ENCODE assay signal across 8 cellular contexts in genomic region chr6:78910611-78911134, GRCh38. TPM values are rescaled to one million over a fixed set of nuclear protein-coding genes. Genes with fewer than 3 reads are reported as not detected.
DNase-seq lines count a peak whose midpoint lies in the region; ATAC-seq and TF ChIP-seq lines count a peak whose summit lies in the region.

No MANE protein-coding gene starts in this region.

- TF ChIP-seq CTCF in IMR-90 (conservative IDR thresholded peaks at IDR 0.05; ENCODE audit: low read depth, low read length) (no peak), upper lobe of left lung (IDR thresholded peaks at IDR 0.05) (no peak)

- in situ Hi-C loops in IMR-90 (cut with MboI; ENCODE audit: low sequenced_read_pairs): no loop called here

- H3K27me3 ChIP-seq in IMR-90 (ENCODE audit: control insufficient read depth, insufficient read depth, low read length) (no peaks in the 10 kb centered on the region), upper lobe of left lung (no peaks in the 10 kb centered on the region)

- no peak overlapping the region for H2BK5ac ChIP-seq in IMR-90 (ENCODE audit: low read depth, low read length, poor library complexity, severe bottlenecking)

- H3K9ac ChIP-seq in IMR-90 (ENCODE audit: low read depth, low read length): 0 out of 2 replicates have a peak overlapping the region, but pooled peaks have one; percentile 9

- no peak for TF ChIP-seq POLR2A in IMR-90 (IDR thresholded peaks at IDR 0.05; ENCODE audit: low read depth, low read length)
- no peak for TF ChIP-seq POLR2A in upper lobe of left lung (IDR thresholded peaks at IDR 0.05)

- peak overlapping the region; percentile 91 for H2AFZ ChIP-seq in IMR-90 (replicated peaks; ENCODE audit: low read length, poor library complexity)

- peak overlapping the region in 1 of 2 experiments; percentile 45; a peak in 3 of 4 replicates for H4K8ac ChIP-seq in IMR-90 (ENCODE audit: low read depth in 2 of 2, low read length in 2 of 2)

- WGBS in IMR-90 (ENCODE audit: extremely low coverage in 2 of 2, insufficient read length in 1 of 2), 2 experiments: 10% methylated on average over 29 of the region's 47 CpGs; no CpG with 5 or more reads in 1 of the 2 experiments
- 6 to 7% methylated on average over 43 to 47 of the region's 47 CpGs for WGBS in mesodermal cell (ENCODE audit: insufficient coverage in 2 of 2), 2 experiments
- 4 to 5% methylated on average over 22 to 42 of the region's 47 CpGs for WGBS in upper lobe of left lung, 2 donors

- no peak overlapping the region for H2AK5ac ChIP-seq in IMR-90 (ENCODE audit: low read depth, low read length)

- peak overlapping the region; percentile 88 for H3K4me2 ChIP-seq in IMR-90 (ENCODE audit: low read depth, low read length)

- no peak overlapping the region for H2BK120ac ChIP-seq in IMR-90 (ENCODE audit: low read depth, low read length)

- H2AK9ac ChIP-seq in IMR-90 (replicated peaks; ENCODE audit: low read depth, low read length, poor library complexity): peak overlapping the region; percentile 77

- POLR2A ChIA-PET in IMR-90 (lab: Charles Lee; ENCODE audit: unreplicated experiment): interaction anchor here (0.5 kb wide), 1 partner anchor 47 kb away, joined by 3 read pairs; no protein-coding TSS in a partner anchor

- H4K5ac ChIP-seq in IMR-90 (ENCODE audit: low read depth, low read length): no peak overlapping the region

- H3K4me1 ChIP-seq in IMR-90 (ENCODE audit: control insufficient read depth, insufficient read depth, low read length): peaks cover 3% of the 10 kb centered on the region
- H3K4me1 ChIP-seq in mesodermal cell (ENCODE audit: control insufficient read depth, insufficient read depth, low read length, poor library complexity, severe bottlenecking): no peaks in the 10 kb centered on the region
- peaks cover 0 to 19% (median 11%) of the 10 kb centered on the region in 4 donors for H3K4me1 ChIP-seq in upper lobe of left lung

- peaks cover 3% of the 10 kb centered on the region; the same call in 1 of the 2 replicates for H3K9me1 ChIP-seq in IMR-90 (ENCODE audit: insufficient read depth, low read length)

- H3K36me3 ChIP-seq in IMR-90 (ENCODE audit: control insufficient read depth, insufficient read depth, low read length): no peaks in the 10 kb centered on the region
- no peaks in the 10 kb centered on the region for H3K36me3 ChIP-seq in mesodermal cell (ENCODE audit: control insufficient read depth, insufficient read depth, low read length)
- H3K36me3 ChIP-seq in upper lobe of left lung: no peaks in the 10 kb centered on the region

- peak overlapping the region; percentile 16; the same call in 1 of the 2 replicates for H3K4ac ChIP-seq in IMR-90 (ENCODE audit: low read depth, low read length)

- H3K27ac ChIP-seq in IMR-90 (ENCODE audit: insufficient read depth, low read length) (no peak overlapping the region), mesodermal cell (ENCODE audit: low read depth, low read length, severe bottlenecking) (no peak overlapping the region), upper lobe of left lung (no peak overlapping the region)

- H3K23ac ChIP-seq in IMR-90 (ENCODE audit: low read depth, low read length): peak overlapping the region; percentile 80; the same call in 1 of the 2 replicates

- BruUV-seq in IMR-90 (replicated peaks; lab: Mats Ljungman, UMichigan): no TSS peak

- intact Hi-C loops in IMR-90 (cut with micrococcal nuclease): no loop called here

- no peaks in the 10 kb centered on the region for H3K79me1 ChIP-seq in IMR-90 (ENCODE audit: low read depth in 1 of 2, low read length in 2 of 2)

- no peaks in the 10 kb centered on the region for H4K20me1 ChIP-seq in IMR-90 (ENCODE audit: insufficient read depth, low read length)

- H3K9me3 ChIP-seq in IMR-90 (ENCODE audit: control insufficient read depth, insufficient read depth, low read length): no peaks in the 10 kb centered on the region
- no peaks in the 10 kb centered on the region for H3K9me3 ChIP-seq in mesodermal cell (ENCODE audit: control insufficient read depth, low read length)
- no peaks in the 10 kb centered on the region for H3K9me3 ChIP-seq in upper lobe of left lung

- ATAC-seq in GM19372 (IDR thresholded peaks at IDR 0.05; ENCODE audit: low read depth, unreplicated experiment) (peak; percentile 55), IMR-90 (ENCODE audit: low read depth) (peak; percentile 74), upper lobe of left lung (ENCODE audit: low FRiP score in 2 of 2) (peak; percentile 49 to 80)

- H4K91ac ChIP-seq in IMR-90 (ENCODE audit: insufficient read depth, low read depth, low read length): no peak overlapping the region

- no peak for TF ChIP-seq RAD21 in IMR-90 (IDR thresholded peaks at IDR 0.05; ENCODE audit: low read length)

- DNase-seq in Ammon's horn (ENCODE audit: low spot score) (peak; percentile 5), IMR-90 (no peak), ecto neural progenitor cell (ENCODE audit: low spot score) (peak; percentile 71), upper lobe of left lung (peak; percentile 26 to 87), NCI-H526 treated with DMSO at 0.1 percent for 48 hours (lab: John Stamatoyannopoulos, UW) (no peak), NCI-H1092 (lab: John Stamatoyannopoulos, UW) (no peak)

- TF ChIP-seq EP300 in upper lobe of left lung (IDR thresholded peaks at IDR 0.05): no peak

- no peak overlapping the region for H3K18ac ChIP-seq in IMR-90 (ENCODE audit: low read depth, low read length)

- CTCF ChIA-PET in IMR-90 (lab: Yijun Ruan, JAX): no interaction called here

- H3K14ac ChIP-seq in IMR-90 (replicated peaks; ENCODE audit: low read depth, low read length): peak overlapping the region; percentile 29; the same call in 1 of the 2 replicates

- no peak overlapping the region for H3K56ac ChIP-seq in IMR-90 (ENCODE audit: extremely low read depth, insufficient read depth, low read length)

- no peak overlapping the region for H2BK20ac ChIP-seq in IMR-90 (ENCODE audit: low read depth, low read length)

- H2BK15ac ChIP-seq in IMR-90 (ENCODE audit: low read depth, low read length): no peak overlapping the region

- H3K4me3 ChIP-seq in IMR-90 (ENCODE audit: insufficient read depth, low read depth, low read length): peak overlapping the region; percentile 56
- H3K4me3 ChIP-seq in mesodermal cell (ENCODE audit: extremely low read depth, insufficient read depth, low read length, poor library complexity, severe bottlenecking): peak overlapping the region; percentile 32
- peak overlapping the region in 3 of 4 donors; percentile 37 to 50 (median 47) for H3K4me3 ChIP-seq in upper lobe of left lung

- dilution Hi-C loops in IMR-90 (cut with HindIII; ENCODE audit: low sequenced_read_pairs, unreplicated experiment): no loop called here

TF ChIP-seq in IMR-90, 13 proteins besides CTCF, POLR2A, EP300 and RAD21:
- no peak for TF ChIP-seq SMC3 (IDR thresholded peaks at IDR 0.05; ENCODE audit: low read depth, low read length)
- TF ChIP-seq MAFK (IDR thresholded peaks at IDR 0.05; ENCODE audit: low read depth, low read length): no peak
- TF ChIP-seq BHLHE40 (IDR thresholded peaks at IDR 0.05; ENCODE audit: low read depth, low read length): no peak
- no peak for TF ChIP-seq USF2 (IDR thresholded peaks at IDR 0.05; ENCODE audit: low read depth, low read length)
- no peak for TF ChIP-seq ELK1 (IDR thresholded peaks at IDR 0.05; ENCODE audit: borderline replicate concordance, low read depth, low read length)
- no peak for TF ChIP-seq CEBPB (IDR thresholded peaks at IDR 0.05; ENCODE audit: low read depth, low read length)
- TF ChIP-seq FOS (IDR thresholded peaks at IDR 0.05; ENCODE audit: low read depth, low read length): no peak
- TF ChIP-seq RCOR1 (IDR thresholded peaks at IDR 0.05; ENCODE audit: insufficient replicate concordance, low read length): no peak
- no peak for TF ChIP-seq MXI1 (IDR thresholded peaks at IDR 0.05; ENCODE audit: borderline replicate concordance, low read depth, low read length)
- no peak for TF ChIP-seq NFE2L2 (IDR thresholded peaks at IDR 0.05; ENCODE audit: low read depth, low read length)
- TF ChIP-seq CHD1 (IDR thresholded peaks at IDR 0.05; ENCODE audit: low read depth, low read length): no peak
- TF ChIP-seq MAZ (IDR thresholded peaks at IDR 0.05; ENCODE audit: borderline replicate concordance, low read depth, low read length): no peak
- no peak for TF ChIP-seq RFX5 (IDR thresholded peaks at IDR 0.05; ENCODE audit: low read depth, low read length)
TF ChIP-seq in IMR-90: peak in this region for 0.

RNA-seq across cellular contexts. Expression of gene IRAK1BP1, which starts 43.3 kb away (rescaled TPM):
- total RNA-seq in IMR-90 (2012; rRNA removed) (1.9 and 2.2 TPM in 2 replicates), upper lobe of left lung (1 to 10 TPM; 2.2 to 9.6 (median 5.2) TPM)
- polyA plus RNA-seq in IMR-90 (2012; rRNA removed): 0.83 and 0.94 TPM in 2 replicates
- 0.36 and 0.60 TPM in 2 replicates for polyA plus RNA-seq in IMR-90 (2012; cell fraction: cytosol; rRNA removed)
- 0.44 and 0.97 TPM in 2 replicates for polyA plus RNA-seq in IMR-90 (2012; cell fraction: nucleus; rRNA removed; ENCODE audit: low replicate concordance)
- polyA plus RNA-seq in mesodermal cell (2013, experiment 1 of 2): 3.6 TPM
- 4.4 TPM for polyA plus RNA-seq in mesodermal cell (2013, experiment 2 of 2)

Comparison
In these comparisons a context has a peak if more than half of its experiments do, and no peak if none do; other contexts are left out.
1. DNase-seq: peak in Ammon's horn (single experiment), ecto neural progenitor cell (single experiment) and upper lobe of left lung (2 of 2); none in IMR-90 (single experiment), NCI-H526 treated with DMSO at 0.1 percent for 48 hours (single experiment) and NCI-H1092 (single experiment).
2. Peak in every context shown above with its lines, with median percentiles within 50 percentile points of each other: ATAC-seq and H3K4me3 ChIP-seq.